1 cellular context compared by ENCODE assay signal in genomic region chr16:474420-475122, GRCh38.
TF ChIP-seq lines count a peak whose summit lies in the region.

No MANE protein-coding gene starts in this region.

TF ChIP-seq in HepG2, 621 proteins besides CTCF, POLR2A, EP300 and RAD21 (continued from another document and continues in another):
- TF ChIP-seq, protein P1, sequence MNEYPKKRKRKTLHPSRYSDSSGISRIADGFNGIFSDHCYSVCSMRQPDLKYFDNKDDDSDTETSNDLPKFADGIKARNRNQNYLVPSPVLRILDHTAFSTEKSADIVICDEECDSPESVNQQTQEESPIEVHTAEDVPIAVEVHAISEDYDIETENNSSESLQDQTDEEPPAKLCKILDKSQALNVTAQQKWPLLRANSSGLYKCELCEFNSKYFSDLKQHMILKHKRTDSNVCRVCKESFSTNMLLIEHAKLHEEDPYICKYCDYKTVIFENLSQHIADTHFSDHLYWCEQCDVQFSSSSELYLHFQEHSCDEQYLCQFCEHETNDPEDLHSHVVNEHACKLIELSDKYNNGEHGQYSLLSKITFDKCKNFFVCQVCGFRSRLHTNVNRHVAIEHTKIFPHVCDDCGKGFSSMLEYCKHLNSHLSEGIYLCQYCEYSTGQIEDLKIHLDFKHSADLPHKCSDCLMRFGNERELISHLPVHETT (CRISPR knock-in tag; conservative IDR thresholded peaks at IDR 0.05) = 0 out of 2 replicates have a peak, but pooled peaks have one; percentile 27
- TF ChIP-seq ZNF546 (CRISPR knock-in tag; conservative IDR thresholded peaks at IDR 0.05) (no peak), FOXM1 (CRISPR knock-in tag; IDR thresholded peaks at IDR 0.05) (no peak), ZNF552 (CRISPR knock-in tag; IDR thresholded peaks at IDR 0.05; ENCODE audit: borderline replicate concordance) (no peak), SALL2 (CRISPR knock-in tag; IDR thresholded peaks at IDR 0.05) (no peak), ZNF687 (CRISPR knock-in tag; IDR thresholded peaks at IDR 0.05) (peak; percentile 69), SAP130 (CRISPR knock-in tag; IDR thresholded peaks at IDR 0.05; ENCODE audit: low read depth) (peak; percentile 90), RORA (CRISPR knock-in tag; IDR thresholded peaks at IDR 0.05) (no peak), ZNF576 (CRISPR knock-in tag; IDR thresholded peaks at IDR 0.05) (0 out of 2 replicates have a peak, but pooled peaks have one; percentile 10), SIX1 (CRISPR knock-in tag; IDR thresholded peaks at IDR 0.05; ENCODE audit: borderline replicate concordance) (no peak), PRDM4 (CRISPR knock-in tag; IDR thresholded peaks at IDR 0.05; ENCODE audit: borderline replicate concordance) (no peak), ZNF556 (CRISPR knock-in tag; IDR thresholded peaks at IDR 0.05; ENCODE audit: borderline replicate concordance) (peak; percentile 35; the same call in 1 of the 2 replicates), RFX1 (IDR thresholded peaks at IDR 0.05) (no peak), ZNF350 (CRISPR knock-in tag; IDR thresholded peaks at IDR 0.05; ENCODE audit: borderline replicate concordance, low read depth) (peak; percentile 45; the same call in 1 of the 2 replicates), HHEX (CRISPR knock-in tag; IDR thresholded peaks at IDR 0.05) (no peak), SOX6 (IDR thresholded peaks at IDR 0.05) (no peak), SOX6 (CRISPR knock-in tag; IDR thresholded peaks at IDR 0.05) (peak; percentile 83), NCOA2 (CRISPR knock-in tag; IDR thresholded peaks at IDR 0.05) (peak; percentile 73), ZNF644 (CRISPR knock-in tag; IDR thresholded peaks at IDR 0.05; ENCODE audit: low read depth) (peak; percentile 66; the same call in 1 of the 2 replicates), SPEN (CRISPR knock-in tag; IDR thresholded peaks at IDR 0.05; ENCODE audit: low read depth) (peak; percentile 47; the same call in 1 of the 2 replicates), SIN3A (IDR thresholded peaks at IDR 0.05; ENCODE audit: borderline replicate concordance, low read depth, low read length) (0 out of 2 replicates have a peak, but pooled peaks have one; percentile 30), ZMYM4 (CRISPR knock-in tag; IDR thresholded peaks at IDR 0.05) (peak; percentile 35; the same call in 1 of the 2 replicates), ZNF879 (CRISPR knock-in tag; IDR thresholded peaks at IDR 0.05) (no peak), ZNF496 (CRISPR knock-in tag; IDR thresholded peaks at IDR 0.05; ENCODE audit: insufficient replicate concordance) (no peak), TMF1 (CRISPR knock-in tag; IDR thresholded peaks at IDR 0.05; ENCODE audit: low read depth) (0 out of 2 replicates have a peak, but pooled peaks have one; percentile 43), MAFK (conservative IDR thresholded peaks at IDR 0.05 in 1 of 2, IDR thresholded peaks at IDR 0.05 in 1 of 2; ENCODE audit: low read length in 2 of 2) (no peak), SALL1 (CRISPR knock-in tag; IDR thresholded peaks at IDR 0.05) (peak; percentile 71), ZNF331 (CRISPR knock-in tag; IDR thresholded peaks at IDR 0.05) (peak; percentile 78), DMAP1 (CRISPR knock-in tag; IDR thresholded peaks at IDR 0.05) (peak; percentile 60; the same call in 1 of the 2 replicates), PAWR (CRISPR knock-in tag; IDR thresholded peaks at IDR 0.05; ENCODE audit: borderline replicate concordance) (no peak), NONO (IDR thresholded peaks at IDR 0.05) (no peak), NONO (CRISPR knock-in tag; conservative IDR thresholded peaks at IDR 0.05) (peak; percentile 79), ZBTB20 (CRISPR knock-in tag; IDR thresholded peaks at IDR 0.05; ENCODE audit: borderline replicate concordance, low read depth) (no peak), ZNF24 (IDR thresholded peaks at IDR 0.05) (no peak), NFYB (CRISPR knock-in tag; IDR thresholded peaks at IDR 0.05) (no peak), ZNF317 (CRISPR knock-in tag; IDR thresholded peaks at IDR 0.05) (0 out of 2 replicates have a peak, but pooled peaks have one; percentile 55), BORCS8-MEF2B (CRISPR knock-in tag; IDR thresholded peaks at IDR 0.05) (peak; percentile 39; the same call in 1 of the 2 replicates), HNF4G (IDR thresholded peaks at IDR 0.05; ENCODE audit: borderline replicate concordance, low read depth, low read length) (peak; percentile 66; the same call in 1 of the 2 replicates), HNF4G (CRISPR knock-in tag; IDR thresholded peaks at IDR 0.05; ENCODE audit: borderline replicate concordance, low read depth) (peak; percentile 27; the same call in 1 of the 2 replicates), RCOR2 (CRISPR knock-in tag; IDR thresholded peaks at IDR 0.05) (peak; percentile 52; the same call in 1 of the 2 replicates), ZNF121 (CRISPR knock-in tag; IDR thresholded peaks at IDR 0.05) (peak; percentile 20; the same call in 1 of the 2 replicates), TEAD3 (CRISPR knock-in tag; optimal IDR thresholded peaks at IDR 0.05; ENCODE audit: borderline replicate concordance) (peak; percentile 12), POGZ (CRISPR knock-in tag; IDR thresholded peaks at IDR 0.05) (peak; percentile 30; the same call in 1 of the 2 replicates), ZSCAN9 (CRISPR knock-in tag; IDR thresholded peaks at IDR 0.05; ENCODE audit: borderline replicate concordance) (peak; percentile 53; the same call in 1 of the 2 replicates), ZNF792 (CRISPR knock-in tag; IDR thresholded peaks at IDR 0.05) (peak; percentile 30; the same call in 1 of the 2 replicates), ZNF562 (CRISPR knock-in tag; IDR thresholded peaks at IDR 0.05; ENCODE audit: borderline replicate concordance) (no peak), CBFB (CRISPR knock-in tag; IDR thresholded peaks at IDR 0.05) (0 out of 2 replicates have a peak, but pooled peaks have one; percentile 39), CSRNP1 (CRISPR knock-in tag; IDR thresholded peaks at IDR 0.05) (no peak), ZGPAT (CRISPR knock-in tag; IDR thresholded peaks at IDR 0.05) (peak; percentile 57; the same call in 1 of the 2 replicates), TOE1 (CRISPR knock-in tag; IDR thresholded peaks at IDR 0.05) (0 out of 2 replicates have a peak, but pooled peaks have one; percentile 48), ZNF143 (CRISPR knock-in tag; IDR thresholded peaks at IDR 0.05) (no peak)
- TF ChIP-seq, protein P2, sequence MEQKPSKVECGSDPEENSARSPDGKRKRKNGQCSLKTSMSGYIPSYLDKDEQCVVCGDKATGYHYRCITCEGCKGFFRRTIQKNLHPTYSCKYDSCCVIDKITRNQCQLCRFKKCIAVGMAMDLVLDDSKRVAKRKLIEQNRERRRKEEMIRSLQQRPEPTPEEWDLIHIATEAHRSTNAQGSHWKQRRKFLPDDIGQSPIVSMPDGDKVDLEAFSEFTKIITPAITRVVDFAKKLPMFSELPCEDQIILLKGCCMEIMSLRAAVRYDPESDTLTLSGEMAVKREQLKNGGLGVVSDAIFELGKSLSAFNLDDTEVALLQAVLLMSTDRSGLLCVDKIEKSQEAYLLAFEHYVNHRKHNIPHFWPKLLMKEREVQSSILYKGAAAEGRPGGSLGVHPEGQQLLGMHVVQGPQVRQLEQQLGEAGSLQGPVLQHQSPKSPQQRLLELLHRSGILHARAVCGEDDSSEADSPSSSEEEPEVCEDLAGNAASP (CRISPR knock-in tag; IDR thresholded peaks at IDR 0.05; ENCODE audit: borderline replicate concordance) = peak; percentile 69; the same call in 1 of the 2 replicates
- TF ChIP-seq, protein P3, sequence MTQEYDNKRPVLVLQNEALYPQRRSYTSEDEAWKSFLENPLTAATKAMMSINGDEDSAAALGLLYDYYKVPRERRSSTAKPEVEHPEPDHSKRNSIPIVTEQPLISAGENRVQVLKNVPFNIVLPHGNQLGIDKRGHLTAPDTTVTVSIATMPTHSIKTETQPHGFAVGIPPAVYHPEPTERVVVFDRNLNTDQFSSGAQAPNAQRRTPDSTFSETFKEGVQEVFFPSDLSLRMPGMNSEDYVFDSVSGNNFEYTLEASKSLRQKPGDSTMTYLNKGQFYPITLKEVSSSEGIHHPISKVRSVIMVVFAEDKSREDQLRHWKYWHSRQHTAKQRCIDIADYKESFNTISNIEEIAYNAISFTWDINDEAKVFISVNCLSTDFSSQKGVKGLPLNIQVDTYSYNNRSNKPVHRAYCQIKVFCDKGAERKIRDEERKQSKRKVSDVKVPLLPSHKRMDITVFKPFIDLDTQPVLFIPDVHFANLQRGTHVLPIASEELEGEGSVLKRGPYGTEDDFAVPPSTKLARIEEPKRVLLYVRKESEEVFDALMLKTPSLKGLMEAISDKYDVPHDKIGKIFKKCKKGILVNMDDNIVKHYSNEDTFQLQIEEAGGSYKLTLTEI (CRISPR knock-in tag; conservative IDR thresholded peaks at IDR 0.05) = no peak
